17 cellular contexts compared by ENCODE assay signal in the genomic region with DNA sequence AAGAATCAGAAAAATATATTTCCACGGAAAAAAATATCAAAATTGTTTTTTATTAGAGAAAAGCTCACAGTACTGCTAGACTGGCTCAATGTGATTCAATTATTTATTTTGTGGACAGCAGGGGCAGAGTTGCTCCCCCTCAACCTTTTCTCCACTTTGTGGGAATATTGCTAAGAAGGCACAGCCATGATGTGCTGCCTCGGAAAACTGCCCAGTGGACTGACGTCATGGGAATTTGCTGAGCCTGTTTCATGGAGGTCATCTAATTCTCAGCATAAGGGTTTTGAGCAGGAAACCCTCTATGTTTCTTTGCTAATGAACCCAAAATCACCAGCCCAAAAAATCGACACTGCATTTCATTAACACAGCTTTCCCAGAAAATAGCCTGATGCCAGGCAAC.
DNase-seq lines count a peak whose midpoint lies in the region; ATAC-seq, FAIRE-seq and TF ChIP-seq lines count a peak whose summit lies in the region.
"Had no signal": no experiment of that assay in that cellular context is flagged by ENCODE, and none has a peak within 500 bp of the region (broad histone marks: within the 10 kb centered on the region; RNA-seq: fewer than 3 reads in every experiment).

No MANE protein-coding gene starts in this region.

- H3K79me2 ChIP-seq in hepatocyte (no peaks in the 10 kb centered on the region), MM.1S (ENCODE audit: low read length) (no peaks in the 10 kb centered on the region)

- no peak overlapping the region for H2AFZ ChIP-seq in mesenchymal stem cell (ENCODE audit: low read depth, low read length)
- H2AFZ ChIP-seq in hepatocyte, result no peak overlapping the region
- H2AFZ ChIP-seq in MM.1S (ENCODE audit: low read length), result no peak overlapping the region

- H3K9ac ChIP-seq in mesenchymal stem cell (ENCODE audit: low read length) (no peak overlapping the region), MM.1S (ENCODE audit: low read length) (no peak overlapping the region)

- in situ Hi-C loops in HAP-1 (cut with MboI; ENCODE audit: low sequenced_read_pairs), result no loop called here

- no peak overlapping the region for H4K91ac ChIP-seq in mesenchymal stem cell (ENCODE audit: low read length)

- peak in 3 of 12 donors; percentile 10 to 14 (median 13) for TF ChIP-seq CTCF in heart left ventricle (IDR thresholded peaks at IDR 0.05)
- no peak for TF ChIP-seq CTCF in hepatocyte (IDR thresholded peaks at IDR 0.05; ENCODE audit: poor library complexity)
- TF ChIP-seq CTCF in MM.1S (IDR thresholded peaks at IDR 0.05; ENCODE audit: low read length), result no peak

- H3F3A ChIP-seq in MM.1S (ENCODE audit: insufficient read depth, low read length), result no peaks in the 10 kb centered on the region

- H3K4me3 ChIP-seq in heart left ventricle (no peak overlapping the region), mesenchymal stem cell (ENCODE audit: insufficient read depth in 1 of 2, low read depth in 1 of 2, low read length in 2 of 2) (no peak overlapping the region), hepatocyte (no peak overlapping the region), MM.1S (ENCODE audit: low read length) (no peak overlapping the region), HAP-1 (no peak overlapping the region)
- H3K4me3 ChIP-seq: SK-N-MC, skin epidermis had no signal

- no peak overlapping the region for H2AK5ac ChIP-seq in mesenchymal stem cell (ENCODE audit: low read length, severe bottlenecking)

- H3K23ac ChIP-seq in mesenchymal stem cell (ENCODE audit: low read length in 2 of 2), result no peak overlapping the region

- H3K4me2 ChIP-seq in mesenchymal stem cell (ENCODE audit: low read length, poor library complexity, severe bottlenecking) (no peak overlapping the region), hepatocyte (no peak overlapping the region), MM.1S (ENCODE audit: low read depth, low read length) (no peak overlapping the region)

- no peak overlapping the region for H2BK12ac ChIP-seq in mesenchymal stem cell (ENCODE audit: low read length in 2 of 2)

- H4K8ac ChIP-seq in mesenchymal stem cell (ENCODE audit: low read length), result no peak overlapping the region

- H3K79me1 ChIP-seq in mesenchymal stem cell (replicated peaks; ENCODE audit: low read length, poor library complexity, severe bottlenecking), result no peaks in the 10 kb centered on the region

- TF ChIP-seq POLR2A in H54 (IDR thresholded peaks at IDR 0.05; ENCODE audit: low read depth, low read length) (no peak), heart left ventricle (IDR thresholded peaks at IDR 0.05) (no peak)

- H3K9me2 ChIP-seq in hepatocyte (replicated peaks; ENCODE audit: insufficient read depth), result no peaks in the 10 kb centered on the region
- H3K9me2 ChIP-seq in MM.1S (replicated peaks; ENCODE audit: insufficient read depth, low read length), result no peaks in the 10 kb centered on the region

- 51 to 65% (median 60%) methylated on average over 4 of the region's 4 CpGs for WGBS in heart left ventricle, 4 donors
- 88% methylated on average over 3 of the region's 4 CpGs for WGBS in mesenchymal stem cell
- 84% methylated on average over 4 of the region's 4 CpGs for WGBS in hepatocyte (ENCODE audit: low lambda C conversion rate, missing lambda C conversion rate)

- H3K27me3 ChIP-seq in heart left ventricle (no peaks in the 10 kb centered on the region), mesenchymal stem cell (ENCODE audit: control insufficient read depth in 1 of 2, insufficient read depth in 1 of 2, low read length in 2 of 2) (no peaks in the 10 kb centered on the region), hepatocyte (no peaks in the 10 kb centered on the region), MM.1S (replicated peaks; ENCODE audit: insufficient read depth, low read length) (no peaks in the 10 kb centered on the region), HAP-1 (ENCODE audit: low read depth) (no peaks in the 10 kb centered on the region)

- peak; percentile 55 for FAIRE-seq in H54 (lab: Jason Lieb, UNC)

- no peaks in the 10 kb centered on the region for H4K20me1 ChIP-seq in hepatocyte (ENCODE audit: insufficient read depth, poor library complexity, severe bottlenecking)
- H4K20me1 ChIP-seq in MM.1S (ENCODE audit: insufficient read depth, low read length), result no peaks in the 10 kb centered on the region

- DNase-seq in H54 (ENCODE audit: insufficient read length, low spot score) (no peak), astrocyte of the hippocampus (ENCODE audit: low read depth, low spot score) (peak; percentile 78), heart left ventricle (peak; percentile 46 to 59 (median 52)), posterior cingulate gyrus (peak in 7 of 10 donors; percentile 8 to 76 (median 20)), mesenchymal stem cell (no peak), hepatocyte (ENCODE audit: low spot score) (no peak), MM.1S (no peak), HAP-1 (ENCODE audit: low spot score in 2 of 2) (no peak)
- DNase-seq: activated CD8-positive, alpha-beta memory T cell treated with anti-CD3 and anti-CD28 coated beads, Interleukin-2, amount 10 ng/mL, durations not matched to agents 7 days and 5 days; activated naive CD4-positive, alpha-beta T cell treated with anti-CD3 and anti-CD28 coated beads, Interleukin-2, amount 50 U/mL, for 16 hours; foreskin fibroblast; naive thymus-derived CD8-positive, alpha-beta T cell; NCI-H1092; NCI-H226; WERI-Rb-1 had no signal

- peak in 2 of 4 donors; percentile 36 to 63 for ATAC-seq in heart left ventricle
- ATAC-seq: activated CD8-positive, alpha-beta memory T cell treated with anti-CD3 and anti-CD28 coated beads, Interleukin-2, amount 10 ng/mL, durations not matched to agents 7 days and 5 days; naive thymus-derived CD8-positive, alpha-beta T cell had no signal

- no peak overlapping the region for H2BK120ac ChIP-seq in mesenchymal stem cell (ENCODE audit: low read depth, low read length)

- no peak overlapping the region for H2BK15ac ChIP-seq in mesenchymal stem cell (ENCODE audit: low read depth, poor library complexity, severe bottlenecking)

- no peaks in the 10 kb centered on the region for H3K36me3 ChIP-seq in heart left ventricle
- no peaks in the 10 kb centered on the region for H3K36me3 ChIP-seq in mesenchymal stem cell (ENCODE audit: control insufficient read depth in 1 of 2, insufficient read depth in 2 of 2, low read depth in 1 of 2, low read length in 2 of 2)
- no peaks in the 10 kb centered on the region for H3K36me3 ChIP-seq in hepatocyte (replicated peaks; ENCODE audit: insufficient read depth, low read depth)
- H3K36me3 ChIP-seq in MM.1S (replicated peaks; ENCODE audit: insufficient read depth, low read length), result no peaks in the 10 kb centered on the region
- H3K36me3 ChIP-seq in HAP-1 (replicated peaks), result no peaks in the 10 kb centered on the region
- H3K36me3 ChIP-seq: WERI-Rb-1 had no signal

- H3K4me1 ChIP-seq in heart left ventricle, result peaks cover 0 to 11% (median 0%) of the 10 kb centered on the region in 12 donors
- no peaks in the 10 kb centered on the region for H3K4me1 ChIP-seq in mesenchymal stem cell (ENCODE audit: control insufficient read depth, insufficient read depth, low read depth, low read length)
- H3K4me1 ChIP-seq in hepatocyte (ENCODE audit: insufficient read depth), result no peaks in the 10 kb centered on the region
- no peaks in the 10 kb centered on the region for H3K4me1 ChIP-seq in MM.1S (ENCODE audit: low read length)
- no peaks in the 10 kb centered on the region for H3K4me1 ChIP-seq in HAP-1

- no peak overlapping the region for H2BK5ac ChIP-seq in mesenchymal stem cell (ENCODE audit: low read depth, low read length, poor library complexity, severe bottlenecking)

- no peak overlapping the region for H3K14ac ChIP-seq in mesenchymal stem cell (ENCODE audit: low read length in 2 of 2)

- no peak overlapping the region for H3K4ac ChIP-seq in mesenchymal stem cell (ENCODE audit: low read depth in 1 of 2, low read length in 2 of 2)

- H3K9me3 ChIP-seq in heart left ventricle (no peaks in the 10 kb centered on the region), mesenchymal stem cell (ENCODE audit: control insufficient read depth, low read length) (no peaks in the 10 kb centered on the region), hepatocyte (ENCODE audit: low read depth) (no peaks in the 10 kb centered on the region), MM.1S (replicated peaks; ENCODE audit: insufficient read depth, low read length) (no peaks in the 10 kb centered on the region), HAP-1 (no peaks in the 10 kb centered on the region)

- intact Hi-C loops in heart left ventricle (cut with DNase I), result no loop called here
- intact Hi-C loops in posterior cingulate gyrus (cut with DNase I), result no loop called here

- H3K27ac ChIP-seq in heart left ventricle (peak overlapping the region in 3 of 12 donors; percentile 19 to 56 (median 28)), mesenchymal stem cell (ENCODE audit: low read length, poor library complexity, severe bottlenecking) (no peak overlapping the region), hepatocyte (no peak overlapping the region), MM.1S (ENCODE audit: low read length) (no peak overlapping the region)
- H3K27ac ChIP-seq: SK-N-MC, skin epidermis, WERI-Rb-1 had no signal

- H3K18ac ChIP-seq in mesenchymal stem cell (ENCODE audit: low read depth in 1 of 2, low read length in 2 of 2), result no peak overlapping the region

Comparison
In these comparisons a context has a peak if more than half of its experiments do, and no peak if none do; other contexts are left out.
1. DNase-seq: peak in astrocyte of the hippocampus (single experiment), heart left ventricle (5 of 5) and posterior cingulate gyrus (7 of 10); none in H54 (single experiment), mesenchymal stem cell (single experiment), hepatocyte (single experiment), MM.1S (single experiment) and HAP-1 (0 of 2).